In genomic region chr17:9646556-9646905, GRCh38 we compare ENCODE assay signal across 8 cellular contexts. TPM values are rescaled to one million over a fixed set of nuclear protein-coding genes. Genes with fewer than 3 reads are reported as not detected.
DNase-seq lines count a peak whose midpoint lies in the region.

No MANE protein-coding gene starts in this region.

- H3K36me3 ChIP-seq in CD4-positive, alpha-beta memory T cell (ENCODE audit: insufficient read depth, low read length), result no peaks in the 10 kb centered on the region
- H3K36me3 ChIP-seq in MG63 (no peaks in the 10 kb centered on the region), mucosa of stomach (ENCODE audit: control insufficient read depth, insufficient read depth, low read length) (no peaks in the 10 kb centered on the region)

- H3K36me3 Mint-ChIP-seq in CD4-positive, alpha-beta memory T cell, result no peaks in the 10 kb centered on the region

- H3K4me3 ChIP-seq in CD4-positive, alpha-beta memory T cell (ENCODE audit: low read length in 2 of 2), result no peak overlapping the region
- H3K4me3 ChIP-seq in MG63 (peak overlapping the region; percentile 50; the same call in 1 of the 2 replicates), mucosa of stomach (ENCODE audit: low read length) (peak overlapping the region; percentile 44)

- no peaks in the 10 kb centered on the region for H3K9me3 ChIP-seq in CD4-positive, alpha-beta memory T cell (ENCODE audit: control insufficient read depth in 1 of 2, low read length in 2 of 2)
- H3K9me3 ChIP-seq in MG63, result no peaks in the 10 kb centered on the region
- no peaks in the 10 kb centered on the region for H3K9me3 ChIP-seq in mucosa of stomach (ENCODE audit: control insufficient read depth, low read length)

- intact Hi-C loops in CD4-positive, alpha-beta memory T cell (cut with micrococcal nuclease), result no loop called here

- no peak for DNase-seq in CD4-positive, alpha-beta memory T cell
- DNase-seq in MG63 (no peak), NOMO-1 treated with DMSO at 0.1 percent for 48 hours (lab: John Stamatoyannopoulos, UW; ENCODE audit: unreplicated experiment) (no peak), NK-92 (lab: John Stamatoyannopoulos, UW; ENCODE audit: unreplicated experiment) (no peak), MV-4-11 (lab: John Stamatoyannopoulos, UW) (no peak)
- DNase-seq in stimulated activated naive CD4-positive, alpha-beta T cell treated with Interleukin-2 at 50 U/mL for 16 hours (lab: John Stamatoyannopoulos, UW), result no peak

- H3K27me3 ChIP-seq in CD4-positive, alpha-beta memory T cell (ENCODE audit: insufficient read depth, low read length), result peaks cover 15% of the 10 kb centered on the region
- H3K27me3 ChIP-seq in MG63, result peaks cover 2% of the 10 kb centered on the region; the same call in 1 of the 2 replicates
- peaks cover 16% of the 10 kb centered on the region for H3K27me3 ChIP-seq in mucosa of stomach (ENCODE audit: control insufficient read depth, insufficient read depth, low read length)

- peak overlapping the region; percentile 77 for H3K9ac ChIP-seq in mucosa of stomach (ENCODE audit: low read length)

- peaks cover 37% of the 10 kb centered on the region in 2 donors for H3K27me3 Mint-ChIP-seq in CD4-positive, alpha-beta memory T cell

- H3K9me3 Mint-ChIP-seq in CD4-positive, alpha-beta memory T cell, result no peaks in the 10 kb centered on the region

- H3K27ac Mint-ChIP-seq in CD4-positive, alpha-beta memory T cell, result no peak overlapping the region

- peak overlapping the region; percentile 69 to 85 (median 84) for H3K4me3 Mint-ChIP-seq in CD4-positive, alpha-beta memory T cell

- peaks cover 18% of the 10 kb centered on the region for H3K4me1 ChIP-seq in CD4-positive, alpha-beta memory T cell (ENCODE audit: insufficient read depth, low read length)
- H3K4me1 ChIP-seq in mucosa of stomach (ENCODE audit: control insufficient read depth, insufficient read depth, low read length), result peaks cover 17% of the 10 kb centered on the region

- CTCF ChIA-PET in CD4-positive, alpha-beta memory T cell (lab: Charles Lee; ENCODE audit: partially characterized antibody), result no interaction called here

- H3K27ac ChIP-seq in CD4-positive, alpha-beta memory T cell (ENCODE audit: low read depth, low read length), result no peak overlapping the region
- H3K27ac ChIP-seq in cingulate gyrus (ENCODE audit: low read depth, low read length), result peak overlapping the region; percentile 32

- POLR2A ChIA-PET in CD4-positive, alpha-beta memory T cell (lab: Charles Lee; ENCODE audit: partially characterized antibody), result no interaction called here

- H3K4me1 Mint-ChIP-seq in CD4-positive, alpha-beta memory T cell, result peaks cover 4 to 13% (median 9%) of the 10 kb centered on the region in 4 donors

RNA-seq across cellular contexts. Expression of gene USP43, which starts 1.2 kb away (rescaled TPM):
- under 1 TPM; 0.17 to 0.22 TPM for total RNA-seq in CD4-positive, alpha-beta memory T cell
- not detected for polyA plus RNA-seq in CD4-positive, alpha-beta memory T cell
- 2.7 TPM in 2 replicates for total RNA-seq in MG63 (2014; rRNA removed; shearing (Covaris generic); ENCODE audit: low replicate concordance)

Comparison
In these comparisons a context has a peak if more than half of its experiments do, and no peak if none do; other contexts are left out.
1. H3K4me3 ChIP-seq: peak in MG63 (single experiment) and mucosa of stomach (single experiment); none in CD4-positive, alpha-beta memory T cell (0 of 2).